27 cellular contexts compared by ENCODE assay signal in genomic region chr12:25256005-25256404, GRCh38.
"Had no signal": no experiment of that assay in that cellular context is flagged by ENCODE, and none has a peak within 500 bp of the region (broad histone marks: within the 10 kb centered on the region; RNA-seq: fewer than 3 reads in every experiment).

No MANE protein-coding gene starts in this region.

- H3K36me3 ChIP-seq: esophagus squamous epithelium, gastroesophageal sphincter, prostate gland, suprapubic skin, transverse colon, uterus, WERI-Rb-1 had no signal

- H3K27me3 Mint-ChIP-seq: activated naive CD8-positive, alpha-beta T cell treated with anti-CD3 and anti-CD28 coated beads, Interleukin-2, amount 10 ng/mL, durations not matched to agents 7 days and 5 days had no signal

- ATAC-seq: activated T-cell treated with anti-CD3 and anti-CD28 coated beads, Interleukin-2, amount 50 U/mL, for 4 hours; gastroesophageal sphincter; natural killer cell; stimulated activated naive CD8-positive, alpha-beta T cell treated with anti-CD3 and anti-CD28 coated beads, Interleukin-15, amount 100 ng/mL, for 72 hours had no signal

- H3K27ac Mint-ChIP-seq: activated naive CD4-positive, alpha-beta T cell treated with anti-CD3 and anti-CD28 coated beads for 36 hours; activated naive CD8-positive, alpha-beta T cell treated with anti-CD3 and anti-CD28 coated beads, Interleukin-2, amount 10 ng/mL, durations not matched to agents 7 days and 5 days; activated T-helper 2 cell treated with anti-CD3 and anti-CD28 coated beads, Interferon-gamma antibody, Interleukin-2, Interleukin-4, amounts not matched to agents 10 μg/mL and 5 μg/mL and 100 μg/mL, durations not matched to agents 14 hours and 24 hours and 36 hours; natural killer cell; stimulated activated naive CD8-positive, alpha-beta T cell treated with anti-CD3 and anti-CD28 coated beads, Interleukin-15, amount 100 ng/mL, for 72 hours had no signal

- H3K9me3 Mint-ChIP-seq: activated naive CD4-positive, alpha-beta T cell treated with anti-CD3 and anti-CD28 coated beads for 36 hours; activated T-cell treated with anti-CD3 and anti-CD28 coated beads, Interleukin-2, amount 50 U/mL, for 4 hours; endodermal cell; natural killer cell had no signal

- H3K9me3 ChIP-seq: esophagus squamous epithelium, gastroesophageal sphincter, prostate gland, suprapubic skin, transverse colon, uterus had no signal

- FAIRE-seq: TTC549 had no signal

- H3K4me3 ChIP-seq: coronary artery, esophagus squamous epithelium, gastroesophageal sphincter, prostate gland, suprapubic skin, transverse colon, uterus had no signal

- DNase-seq: activated CD4-positive, alpha-beta T cell treated with anti-CD3 and anti-CD28 coated beads for 1 hour; activated CD4-positive, alpha-beta T cell treated with anti-CD3 and anti-CD28 coated beads, Interleukin-2, amount 50 U/mL, for 4 hours; activated CD8-positive, alpha-beta memory T cell treated with anti-CD3 and anti-CD28 coated beads for 24 hours; activated CD8-positive, alpha-beta memory T cell treated with anti-CD3 and anti-CD28 coated beads, Interleukin-2, amount 50 U/mL, for 4 hours; activated naive CD4-positive, alpha-beta T cell treated with anti-CD3 and anti-CD28 coated beads for 36 hours; activated naive CD8-positive, alpha-beta T cell treated with anti-CD3 and anti-CD28 coated beads, Interleukin-2, amount 10 ng/mL, durations not matched to agents 7 days and 5 days; activated T-cell treated with anti-CD3 and anti-CD28 coated beads, Interleukin-2, amount 50 U/mL, for 4 hours; amniotic stem cell; cerebellar nuclear complex; endodermal cell; esophagus squamous epithelium; head of caudate nucleus; natural killer cell; stimulated activated CD4-positive, alpha-beta T cell treated with anti-CD3 and anti-CD28 coated beads, Interleukin-12 subunit alpha, Interleukin-12 subunit beta, amount 100 ng/mL, for 4 hours; stimulated activated CD4-positive, alpha-beta T cell treated with anti-CD3 and anti-CD28 coated beads, Interleukin-4, amount 100 ng/mL, for 4 hours; stimulated activated naive CD8-positive, alpha-beta T cell treated with anti-CD3 and anti-CD28 coated beads, Interleukin-15, amount 100 ng/mL, for 72 hours; T-helper 1 cell; transverse colon; uterus; WERI-Rb-1 had no signal

- H3K4me1 ChIP-seq: uterus had no signal

- H3K4me3 Mint-ChIP-seq: activated naive CD4-positive, alpha-beta T cell treated with anti-CD3 and anti-CD28 coated beads for 36 hours; activated naive CD8-positive, alpha-beta T cell treated with anti-CD3 and anti-CD28 coated beads, Interleukin-2, amount 10 ng/mL, durations not matched to agents 7 days and 5 days; activated T-cell treated with anti-CD3 and anti-CD28 coated beads, Interleukin-2, amount 50 U/mL, for 4 hours; endodermal cell; mesothelial cell of epicardium; natural killer cell; stimulated activated naive CD8-positive, alpha-beta T cell treated with anti-CD3 and anti-CD28 coated beads, Interleukin-15, amount 100 ng/mL, for 72 hours had no signal

- H3K27ac ChIP-seq: coronary artery, gastroesophageal sphincter, prostate gland, uterus, WERI-Rb-1 had no signal

- H3K36me3 Mint-ChIP-seq: mesothelial cell of epicardium, natural killer cell had no signal

- H3K27me3 ChIP-seq: esophagus squamous epithelium, gastroesophageal sphincter, suprapubic skin, transverse colon, uterus had no signal
